ENCODE assay signal across 8 cellular contexts in the genomic region with DNA sequence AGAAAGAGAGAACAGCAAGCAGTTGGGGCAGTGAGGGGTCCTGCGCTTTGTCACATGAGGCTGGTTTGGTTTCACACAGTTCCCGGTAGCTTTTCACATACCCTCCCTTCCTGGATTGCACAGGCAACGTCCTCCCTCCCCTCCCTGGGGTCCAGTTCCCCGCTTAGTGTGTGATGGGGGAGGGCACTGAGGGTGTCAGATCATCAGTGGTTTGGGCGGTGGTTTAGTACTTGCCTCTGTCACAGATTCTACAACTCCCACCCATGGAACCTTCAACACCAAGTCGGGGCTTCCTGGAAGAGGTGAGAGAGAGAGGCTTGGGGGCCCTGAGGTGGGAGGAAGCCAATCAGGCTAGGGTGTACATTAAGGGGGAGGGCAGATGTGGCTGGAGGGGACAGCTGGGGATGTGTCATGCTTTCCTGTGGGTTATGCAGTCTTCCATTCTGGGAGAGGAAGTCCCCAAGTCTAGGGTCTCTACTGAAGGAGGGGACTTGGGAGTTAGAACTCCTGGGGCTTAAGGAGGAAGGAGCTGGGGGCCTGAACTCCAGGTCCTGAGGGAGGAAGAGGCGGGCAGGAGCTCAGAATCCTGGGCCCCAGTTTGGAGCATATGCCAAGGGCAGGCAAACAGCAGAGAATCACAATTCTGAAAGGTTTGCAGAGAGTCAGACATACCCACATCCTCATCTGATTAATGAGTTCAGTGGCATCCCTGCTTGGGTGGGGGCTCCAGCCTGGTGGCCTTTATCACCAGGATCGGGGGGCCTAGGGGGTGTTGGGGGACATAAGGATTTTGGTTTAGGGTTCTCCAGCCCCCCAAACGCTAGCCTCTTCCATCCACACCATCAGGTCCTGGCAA. TPM values are rescaled to one million over a fixed set of nuclear protein-coding genes. Genes with fewer than 3 reads are reported as not detected.
A peak's percentile ranks its signal among the peaks of the same experiment; 100 is the strongest.
DNase-seq lines count a peak whose midpoint lies in the region; TF ChIP-seq lines count a peak whose summit lies in the region.

A gene with protein sequence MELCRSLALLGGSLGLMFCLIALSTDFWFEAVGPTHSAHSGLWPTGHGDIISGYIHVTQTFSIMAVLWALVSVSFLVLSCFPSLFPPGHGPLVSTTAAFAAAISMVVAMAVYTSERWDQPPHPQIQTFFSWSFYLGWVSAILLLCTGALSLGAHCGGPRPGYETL (minus strand): TSS at position 6 of the 856 bp plus-strand sequence. CDS start 119 bp downstream, outside the sequence.

- intact Hi-C loops in activated T-helper 1 cell treated with anti-CD3 and anti-CD28 coated beads, Interleukin-12 subunit alpha, Interleukin-12 subunit beta, Interleukin-2, Interleukin-4 antibody, amounts not matched to agents 30 ng/mL and 10 ng/mL and 1 ng/mL, durations not matched to agents 14 hours and 24 hours and 36 hours (cut with micrococcal nuclease) = loop anchor here (1.0 kb wide), 2 partner anchors 21 to 68 kb away; no protein-coding TSS in a partner anchor

- peaks cover 74% of the 10 kb centered on the region for H3K4me1 Mint-ChIP-seq in activated T-helper 1 cell treated with anti-CD3 and anti-CD28 coated beads, Interleukin-12 subunit alpha, Interleukin-12 subunit beta, Interleukin-2, Interleukin-4 antibody, amounts not matched to agents 30 ng/mL and 10 ng/mL and 1 ng/mL, durations not matched to agents 14 hours and 24 hours and 36 hours (ENCODE audit: low read depth)

- H3K27me3 Mint-ChIP-seq in activated T-helper 1 cell treated with anti-CD3 and anti-CD28 coated beads, Interleukin-12 subunit alpha, Interleukin-12 subunit beta, Interleukin-2, Interleukin-4 antibody, amounts not matched to agents 30 ng/mL and 10 ng/mL and 1 ng/mL, durations not matched to agents 14 hours and 24 hours and 36 hours (ENCODE audit: insufficient read depth) = no peaks in the 10 kb centered on the region

- no peak for TF ChIP-seq CTCF in GM06990 (IDR thresholded peaks at IDR 0.05; ENCODE audit: insufficient read depth, low read length, poor library complexity, severe bottlenecking)

- H3K27me3 ChIP-seq in GM06990 (replicated peaks; ENCODE audit: control insufficient read depth, insufficient read depth, low read length) = no peaks in the 10 kb centered on the region

- DNase-seq in GM06990 (ENCODE audit: extremely low read depth, insufficient read length) (peak; percentile 68), NOMO-1 treated with dmso at 0.1 percent for 144 hours (lab: John Stamatoyannopoulos, UW; ENCODE audit: unreplicated experiment) (peak; percentile 95), cerebellar nuclear complex (lab: John Stamatoyannopoulos, UW) (no peak), NCI-H2227 (lab: John Stamatoyannopoulos, UW; ENCODE audit: unreplicated experiment) (no peak), DMS114 treated with DMSO at 0.1 percent for 48 hours (lab: John Stamatoyannopoulos, UW; ENCODE audit: unreplicated experiment) (no peak), NCI-H774 (lab: John Stamatoyannopoulos, UW) (no peak)
- peak; percentile 68 for DNase-seq in activated T-helper 1 cell treated with anti-CD3 and anti-CD28 coated beads, Interleukin-12 subunit alpha, Interleukin-12 subunit beta, Interleukin-2, Interleukin-4 antibody, amounts not matched to agents 30 ng/mL and 10 ng/mL and 1 ng/mL, durations not matched to agents 14 hours and 24 hours and 36 hours (ENCODE audit: low spot score)
- peak; percentile 81 to 83 for DNase-seq in stimulated activated CD4-positive, alpha-beta T cell treated with anti-CD3 and anti-CD28 coated beads, Interleukin-15, amount 100 ng/mL, for 48 hours (ENCODE audit: low read depth in 2 of 2)

- H3K36me3 Mint-ChIP-seq in activated T-helper 1 cell treated with anti-CD3 and anti-CD28 coated beads, Interleukin-12 subunit alpha, Interleukin-12 subunit beta, Interleukin-2, Interleukin-4 antibody, amounts not matched to agents 30 ng/mL and 10 ng/mL and 1 ng/mL, durations not matched to agents 14 hours and 24 hours and 36 hours (ENCODE audit: low read depth) = peaks cover 17% of the 10 kb centered on the region

- H3K4me3 Mint-ChIP-seq in activated T-helper 1 cell treated with anti-CD3 and anti-CD28 coated beads, Interleukin-12 subunit alpha, Interleukin-12 subunit beta, Interleukin-2, Interleukin-4 antibody, amounts not matched to agents 30 ng/mL and 10 ng/mL and 1 ng/mL, durations not matched to agents 14 hours and 24 hours and 36 hours = peak within 1 kb of the TSS; percentile 87

- no peaks in the 10 kb centered on the region for H3K36me3 ChIP-seq in GM06990 (ENCODE audit: control insufficient read depth, insufficient read depth, low read length)

- H3K4me3 ChIP-seq in GM06990 (replicated peaks; ENCODE audit: low read depth, low read length) = no peak within 1 kb of the TSS

- peak within 1 kb of the TSS; percentile 87 for H3K27ac Mint-ChIP-seq in activated T-helper 1 cell treated with anti-CD3 and anti-CD28 coated beads, Interleukin-12 subunit alpha, Interleukin-12 subunit beta, Interleukin-2, Interleukin-4 antibody, amounts not matched to agents 30 ng/mL and 10 ng/mL and 1 ng/mL, durations not matched to agents 14 hours and 24 hours and 36 hours

- no peaks in the 10 kb centered on the region for H3K9me3 Mint-ChIP-seq in activated T-helper 1 cell treated with anti-CD3 and anti-CD28 coated beads, Interleukin-12 subunit alpha, Interleukin-12 subunit beta, Interleukin-2, Interleukin-4 antibody, amounts not matched to agents 30 ng/mL and 10 ng/mL and 1 ng/mL, durations not matched to agents 14 hours and 24 hours and 36 hours

RNA-seq across cellular contexts. Expression of the gene that starts here (rescaled TPM):
- 376 and 393 TPM in 2 replicates for total RNA-seq in activated T-helper 1 cell treated with anti-CD3 and anti-CD28 coated beads, Interleukin-12 subunit alpha, Interleukin-12 subunit beta, Interleukin-2, Interleukin-4 antibody, amounts not matched to agents 30 ng/mL and 10 ng/mL and 1 ng/mL, durations not matched to agents 14 hours and 24 hours and 36 hours

Comparison
In these comparisons a context has a peak if more than half of its experiments do, and no peak if none do; other contexts are left out.
1. DNase-seq: peak in GM06990 (single experiment), NOMO-1 treated with dmso at 0.1 percent for 144 hours (single experiment), activated T-helper 1 cell treated with anti-CD3 and anti-CD28 coated beads, Interleukin-12 subunit alpha, Interleukin-12 subunit beta, Interleukin-2, Interleukin-4 antibody, amounts not matched to agents 30 ng/mL and 10 ng/mL and 1 ng/mL, durations not matched to agents 14 hours and 24 hours and 36 hours (single experiment) and stimulated activated CD4-positive, alpha-beta T cell treated with anti-CD3 and anti-CD28 coated beads, Interleukin-15, amount 100 ng/mL, for 48 hours (2 of 2); none in cerebellar nuclear complex (0 of 2), NCI-H2227 (single experiment), DMS114 treated with DMSO at 0.1 percent for 48 hours (single experiment) and NCI-H774 (single experiment).